ENCODE assay signal across 9 cellular contexts in genomic region chr12:102883204-102883799, GRCh38. TPM values are rescaled to one million over a fixed set of nuclear protein-coding genes. Genes with fewer than 3 reads are reported as not detected.
A peak's percentile ranks its signal among the peaks of the same experiment; 100 is the strongest.
DNase-seq lines count a peak whose midpoint lies in the region; ATAC-seq and TF ChIP-seq lines count a peak whose summit lies in the region.
"Had no signal": no experiment of that assay in that cellular context is flagged by ENCODE, and none has a peak within 500 bp of the region (broad histone marks: within the 10 kb centered on the region; RNA-seq: fewer than 3 reads in every experiment).

No MANE protein-coding gene starts in this region.

- CTCF ChIA-PET in Calu3 (lab: Charles Lee) (interaction anchor here (0.6 to 1.9 kb wide), 7 partner anchors 34 to 665 kb away, joined by 3 to 45 read pairs (median 5); partner anchors contain the start of gene PAH), HCT116 (lab: Charles Lee) (interaction anchor here (0.8 to 1.9 kb wide), 13 partner anchors 9 to 749 kb away, joined by 3 to 24 read pairs (median 4); no protein-coding TSS in a partner anchor)
- CTCF ChIA-PET in activated CD4-positive, alpha-beta memory T cell treated with anti-CD3 and anti-CD28 coated beads, Interleukin-2, amount 10 ng/mL, durations not matched to agents 7 days and 5 days (lab: Charles Lee): interaction anchor here (0.8 to 2.1 kb wide), 14 partner anchors 9 to 749 kb away, joined by 3 to 17 read pairs (median 4); no protein-coding TSS in a partner anchor

- H3K36me3 ChIP-seq in HCT116 (ENCODE audit: control insufficient read depth in 1 of 2, insufficient read depth in 2 of 2, low read length in 2 of 2): no peaks in the 10 kb centered on the region
- no peaks in the 10 kb centered on the region for H3K36me3 ChIP-seq in uterus

- TF ChIP-seq RAD21 in HCT116 (IDR thresholded peaks at IDR 0.05; ENCODE audit: low read depth): peak; percentile 71

- H3K27ac Mint-ChIP-seq in Calu3 (ENCODE audit: unreplicated experiment): no peak overlapping the region
- H3K27ac Mint-ChIP-seq in activated CD4-positive, alpha-beta memory T cell treated with anti-CD3 and anti-CD28 coated beads, Interleukin-2, amount 10 ng/mL, durations not matched to agents 7 days and 5 days: no peak overlapping the region
- H3K27ac Mint-ChIP-seq in naive B cell: no peak overlapping the region

- H3K27me3 ChIP-seq in HCT116 (ENCODE audit: insufficient read depth, low read length) (peaks cover 25% of the 10 kb centered on the region; the same call in 1 of the 2 replicates), uterus (no peaks in the 10 kb centered on the region)

- no peaks in the 10 kb centered on the region for H3K9me2 ChIP-seq in HCT116 (ENCODE audit: insufficient read depth)

- H3K27me3 Mint-ChIP-seq in Calu3 (ENCODE audit: unreplicated experiment) (no peaks in the 10 kb centered on the region), naive B cell (peaks cover 29 to 34% (median 30%) of the 10 kb centered on the region in 3 donors)
- H3K27me3 Mint-ChIP-seq in activated CD4-positive, alpha-beta memory T cell treated with anti-CD3 and anti-CD28 coated beads, Interleukin-2, amount 10 ng/mL, durations not matched to agents 7 days and 5 days: no peaks in the 10 kb centered on the region

- 0 out of 4 replicates have a peak, but pooled peaks cover 0 to 3% of the 10 kb centered on the region in 2 experiments for H3K4me1 ChIP-seq in HCT116 (ENCODE audit: control insufficient read depth in 1 of 2, insufficient read depth in 2 of 2, low read length in 2 of 2)
- no peaks in the 10 kb centered on the region for H3K4me1 ChIP-seq in uterus

- H2AFZ ChIP-seq in HCT116 (ENCODE audit: low read depth, low read length, poor library complexity, severe bottlenecking): no peak overlapping the region

- no peak overlapping the region for H3K9ac ChIP-seq in HCT116 (ENCODE audit: low read length)

- no peaks in the 10 kb centered on the region for H3K79me2 ChIP-seq in HCT116 (ENCODE audit: insufficient read depth, low read length)

- RAD21 ChIA-PET in HCT116 (lab: Charles Lee; ENCODE audit: low non-redundant PET in 1 of 2, low total read pairs in 2 of 2, uncharacterized antibody in 2 of 2, unreplicated experiment in 2 of 2): no interaction called here

- TF ChIP-seq POLR2A in HCT116 (IDR thresholded peaks at IDR 0.05; ENCODE audit: borderline replicate concordance, extremely low read depth, insufficient read depth, insufficient read length) (no peak), uterus (IDR thresholded peaks at IDR 0.05) (no peak)

- H4K20me1 ChIP-seq in HCT116 (ENCODE audit: insufficient read depth): no peaks in the 10 kb centered on the region

- H3K4me1 Mint-ChIP-seq in Calu3 (ENCODE audit: low read depth, unreplicated experiment) (peaks cover 34% of the 10 kb centered on the region), naive B cell (peaks cover 0 to 4% (median 0%) of the 10 kb centered on the region in 3 donors)
- no peaks in the 10 kb centered on the region for H3K4me1 Mint-ChIP-seq in activated CD4-positive, alpha-beta memory T cell treated with anti-CD3 and anti-CD28 coated beads, Interleukin-2, amount 10 ng/mL, durations not matched to agents 7 days and 5 days

- H3K4me3 Mint-ChIP-seq in Calu3 (ENCODE audit: low read depth, unreplicated experiment) (no peak overlapping the region), naive B cell (no peak overlapping the region)
- H3K4me3 Mint-ChIP-seq in activated CD4-positive, alpha-beta memory T cell treated with anti-CD3 and anti-CD28 coated beads, Interleukin-2, amount 10 ng/mL, durations not matched to agents 7 days and 5 days: no peak overlapping the region

- no TSS peak for BruUV-seq in Calu3 (replicated peaks; lab: Mats Ljungman, UMichigan)
- no TSS peak for BruUV-seq in HCT116 (replicated peaks; lab: Mats Ljungman, UMichigan)

- no peak overlapping the region for H3K4me2 ChIP-seq in HCT116 (ENCODE audit: low read length)

- POLR2A ChIA-PET in HCT116 (lab: Charles Lee): interaction anchor here (0.8 kb wide), 1 partner anchor 56 kb away, joined by 3 read pairs; no protein-coding TSS in a partner anchor
- POLR2A ChIA-PET in activated CD4-positive, alpha-beta memory T cell treated with anti-CD3 and anti-CD28 coated beads, Interleukin-2, amount 10 ng/mL, durations not matched to agents 7 days and 5 days (lab: Charles Lee): no interaction called here

- H3K4me3 ChIP-seq in HCT116 (replicated peaks in 1 of 2; ENCODE audit: low read depth in 1 of 2, low read length in 2 of 2): no peak overlapping the region
- H3K4me3 ChIP-seq in uterus: no peak overlapping the region

- no peaks in the 10 kb centered on the region for H3K9me3 Mint-ChIP-seq in Calu3 (ENCODE audit: low read depth, unreplicated experiment)
- no peaks in the 10 kb centered on the region for H3K9me3 Mint-ChIP-seq in activated CD4-positive, alpha-beta memory T cell treated with anti-CD3 and anti-CD28 coated beads, Interleukin-2, amount 10 ng/mL, durations not matched to agents 7 days and 5 days
- peaks cover 0 to 4% (median 0%) of the 10 kb centered on the region in 7 donors for H3K9me3 Mint-ChIP-seq in naive B cell

- no peaks in the 10 kb centered on the region for H3K9me3 ChIP-seq in HCT116 (ENCODE audit: control insufficient read depth in 1 of 2, insufficient read depth in 1 of 2, low read depth in 1 of 2, low read length in 2 of 2)
- H3K9me3 ChIP-seq in uterus: no peaks in the 10 kb centered on the region

- intact Hi-C loops in Calu3 (cut with micrococcal nuclease; ENCODE audit: unreplicated experiment) (loop anchor here (1.0 kb wide), 2 partner anchors 57 to 665 kb away; no protein-coding TSS in a partner anchor), HCT116 (cut with micrococcal nuclease) (loop anchor here (1.0 kb wide), 2 partner anchors 57 to 665 kb away; no protein-coding TSS in a partner anchor), uterus (cut with DNase I; ENCODE audit: low total_unique reads) (no loop called here)

- peak; percentile 81 for ATAC-seq in HCT116
- ATAC-seq in naive B cell (ENCODE audit: low read depth in 2 of 2): peak in 1 of 2 donors; percentile 47
- ATAC-seq in HG03460 (IDR thresholded peaks at IDR 0.05; ENCODE audit: unreplicated experiment): no peak

- H3K36me3 Mint-ChIP-seq in Calu3 (ENCODE audit: insufficient read depth, unreplicated experiment) (no peaks in the 10 kb centered on the region), naive B cell (no peaks in the 10 kb centered on the region)
- no peaks in the 10 kb centered on the region for H3K36me3 Mint-ChIP-seq in activated CD4-positive, alpha-beta memory T cell treated with anti-CD3 and anti-CD28 coated beads, Interleukin-2, amount 10 ng/mL, durations not matched to agents 7 days and 5 days (ENCODE audit: low read depth)

- peak; percentile 83 for DNase-seq in Calu3
- peak; percentile 10 for DNase-seq in HCT116 (ENCODE audit: low read depth, low spot score)
- peak; percentile 46 for DNase-seq in NCI-H2227 treated with DMSO at 0.1 percent for 48 hours (lab: John Stamatoyannopoulos, UW)
- peak; percentile 35 for DNase-seq in activated CD4-positive, alpha-beta memory T cell treated with anti-CD3 and anti-CD28 coated beads, Interleukin-2, amount 10 ng/mL, durations not matched to agents 7 days and 5 days
- DNase-seq in epidermal melanocyte (ENCODE audit: insufficient read length, low spot score): peak; percentile 44
- DNase-seq in naive B cell: peak; percentile 19
- peak in 1 of 2 donors; percentile 56 for DNase-seq in uterus

- no peak overlapping the region for H3K27ac ChIP-seq in HCT116 (ENCODE audit: low read depth, low read length)
- H3K27ac ChIP-seq in uterus: no peak overlapping the region

- TF ChIP-seq CTCF in Calu3 (IDR thresholded peaks at IDR 0.05; ENCODE audit: unreplicated experiment) (peak; percentile 91), HCT116 (IDR thresholded peaks at IDR 0.05 in 2 of 3, conservative IDR thresholded peaks at IDR 0.05 in 1 of 3; ENCODE audit: borderline replicate concordance in 1 of 3, insufficient read depth in 1 of 3, low read depth in 2 of 3, low read length in 2 of 3) (peak; percentile 54 to 93 (median 88); a peak in 5 of 6 replicates), uterus (IDR thresholded peaks at IDR 0.05) (peak; percentile 31 to 67 (median 50))

TF ChIP-seq in HCT116, 20 proteins besides CTCF, POLR2A, EP300 and RAD21:
- TF ChIP-seq EGR1 (IDR thresholded peaks at IDR 0.05; ENCODE audit: low read depth) (no peak), MAX (IDR thresholded peaks at IDR 0.05) (no peak), FOSL1 (IDR thresholded peaks at IDR 0.05; ENCODE audit: low read depth) (no peak), ZBTB33 (IDR thresholded peaks at IDR 0.05; ENCODE audit: extremely low read depth, insufficient replicate concordance, low read length) (no peak), JUND (IDR thresholded peaks at IDR 0.05) (no peak), CBX3 (IDR thresholded peaks at IDR 0.05; ENCODE audit: low read depth) (no peak), SRF (IDR thresholded peaks at IDR 0.05; ENCODE audit: low read depth) (no peak), ATF3 (IDR thresholded peaks at IDR 0.05) (no peak), EZH2phosphoT487 (IDR thresholded peaks at IDR 0.05; ENCODE audit: borderline replicate concordance) (no peak)

RNA-seq across cellular contexts. Expression of gene PAH, which starts 33.7 kb away (rescaled TPM):
- 31.4 and 48.9 TPM in 2 replicates for total RNA-seq in Calu3 (2022)
- total RNA-seq in HCT116 (2021; ENCODE audit: unreplicated experiment): 2.8 TPM
- polyA plus RNA-seq in HCT116 (2012): 0.44 and 0.59 TPM in 2 replicates
- not detected for total RNA-seq in activated CD4-positive, alpha-beta memory T cell treated with anti-CD3 and anti-CD28 coated beads, Interleukin-2, amount 10 ng/mL, durations not matched to agents 7 days and 5 days
- not detected for polyA plus RNA-seq in naive B cell (ENCODE audit: low read depth in 6 of 6)
- under 1 TPM in 1 of 4 donors, not detected in 3; 0.18 TPM for total RNA-seq in uterus
- total RNA-seq: pulmonary artery endothelial cell had no signal
